11 cellular contexts compared by ENCODE assay signal in the genomic region with DNA sequence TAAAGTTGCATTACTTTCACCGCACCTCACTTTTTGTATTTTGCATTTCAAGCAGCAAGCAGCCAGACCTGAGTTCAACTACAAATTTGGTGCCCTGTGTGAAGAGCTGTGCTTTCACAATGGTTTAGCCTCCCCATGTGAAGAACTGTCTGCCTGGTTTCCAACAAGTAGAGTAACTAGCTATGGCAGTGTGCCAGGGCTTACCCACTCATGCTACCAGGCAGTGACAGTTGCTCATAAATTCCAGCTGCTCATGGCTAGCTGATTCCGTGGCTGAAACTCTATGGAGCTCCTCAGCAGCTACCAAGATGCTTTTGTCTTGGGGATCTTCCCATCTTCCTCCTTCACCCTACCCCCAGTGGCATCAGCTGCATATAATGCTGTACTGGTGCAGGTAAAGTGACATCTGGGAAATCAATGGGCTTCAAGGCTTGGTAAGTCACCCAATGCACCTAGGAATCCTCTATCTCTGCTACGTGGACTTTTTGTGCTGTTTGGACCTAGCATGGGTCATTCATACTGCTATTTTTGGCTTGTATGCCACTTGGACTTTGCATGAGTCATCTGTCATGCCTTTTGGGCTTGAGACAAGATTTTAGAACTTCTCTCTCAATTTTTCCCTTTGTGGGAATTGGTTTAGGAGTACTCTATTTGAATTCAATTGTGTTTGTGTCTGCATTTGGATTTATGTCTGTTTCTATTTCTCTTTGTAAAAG.
A peak's percentile ranks its signal among the peaks of the same experiment; 100 is the strongest.
DNase-seq lines count a peak whose midpoint lies in the region; ATAC-seq and TF ChIP-seq lines count a peak whose summit lies in the region.
"Had no signal": no experiment of that assay in that cellular context is flagged by ENCODE, and none has a peak within 500 bp of the region (broad histone marks: within the 10 kb centered on the region; RNA-seq: fewer than 3 reads in every experiment).

No MANE protein-coding gene starts in this region.

- no peak for TF ChIP-seq RAD21 in SK-N-SH (IDR thresholded peaks at IDR 0.05; ENCODE audit: low read length)

- H3K9me3 ChIP-seq in SK-N-SH (no peaks in the 10 kb centered on the region; the same call in 1 of the 2 replicates), testis (no peaks in the 10 kb centered on the region), colonic mucosa (no peaks in the 10 kb centered on the region), esophagus muscularis mucosa (peaks cover 0 to 8% (median 0%) of the 10 kb centered on the region in 4 donors)
- H3K9me3 ChIP-seq: A549 had no signal

- H3K9me2 ChIP-seq in SK-N-SH: no peaks in the 10 kb centered on the region

- ATAC-seq in GM21576 (IDR thresholded peaks at IDR 0.05; ENCODE audit: unreplicated experiment): no peak
- ATAC-seq: A549 had no signal

- H3K27ac ChIP-seq in SK-N-SH (ENCODE audit: low read depth in 2 of 2, low read length in 1 of 2) (no peak overlapping the region; a peak in 1 of 4 replicates), testis (no peak overlapping the region), colonic mucosa (no peak overlapping the region), esophagus muscularis mucosa (replicated peaks in 1 of 4) (no peak overlapping the region)
- H3K27ac ChIP-seq: A549, tibial nerve had no signal

- H3K79me2 ChIP-seq in SK-N-SH (ENCODE audit: insufficient read depth): 0 out of 2 replicates have a peak, but pooled peaks cover 5% of the 10 kb centered on the region

- TF ChIP-seq EP300 in SK-N-SH (IDR thresholded peaks at IDR 0.05; ENCODE audit: borderline replicate concordance in 1 of 2, low read depth in 1 of 2, low read length in 1 of 2) (no peak), esophagus muscularis mucosa (IDR thresholded peaks at IDR 0.05) (no peak)

- 47% methylated on average over 3 of the region's 3 CpGs for WGBS in SK-N-SH (ENCODE audit: low lambda C conversion rate)
- WGBS in testis, 2 donors: 43 to 65% methylated on average over 3 of the region's 3 CpGs
- WGBS in esophagus muscularis mucosa: 63% methylated on average over 3 of the region's 3 CpGs

- POLR2A ChIA-PET in SK-N-SH (lab: Yijun Ruan, JAX): no interaction called here

- TF ChIP-seq POLR2A in testis (IDR thresholded peaks at IDR 0.05) (no peak), esophagus muscularis mucosa (IDR thresholded peaks at IDR 0.05; ENCODE audit: low read depth) (no peak)

- H3K4me1 ChIP-seq in SK-N-SH (ENCODE audit: control insufficient read depth in 1 of 2, insufficient read depth in 2 of 2, low read depth in 1 of 2, low read length in 1 of 2) (no peaks in the 10 kb centered on the region; a peak in 1 of 4 replicates), testis (peaks cover 13% of the 10 kb centered on the region), colonic mucosa (no peaks in the 10 kb centered on the region), esophagus muscularis mucosa (no peaks in the 10 kb centered on the region)
- H3K4me1 ChIP-seq: A549, tibial nerve had no signal

- no peaks in the 10 kb centered on the region for H3K27me3 ChIP-seq in SK-N-SH (ENCODE audit: insufficient read depth)
- H3K27me3 ChIP-seq in testis: no peaks in the 10 kb centered on the region
- H3K27me3 ChIP-seq in colonic mucosa: no peaks in the 10 kb centered on the region
- H3K27me3 ChIP-seq in esophagus muscularis mucosa: no peaks in the 10 kb centered on the region
- H3K27me3 ChIP-seq: tibial nerve had no signal

- TF ChIP-seq CTCF in SK-N-SH (IDR thresholded peaks at IDR 0.05) (no peak), foreskin fibroblast (IDR thresholded peaks at IDR 0.05; ENCODE audit: low read depth, low read length) (no peak), testis (IDR thresholded peaks at IDR 0.05) (no peak), colonic mucosa (IDR thresholded peaks at IDR 0.05) (no peak), esophagus muscularis mucosa (IDR thresholded peaks at IDR 0.05) (no peak)

- H3K4me2 ChIP-seq in SK-N-SH: no peak overlapping the region
- H3K4me2 ChIP-seq: A549 had no signal

- CTCF ChIA-PET in SK-N-SH (lab: Yijun Ruan, JAX): no interaction called here

- H3K4me3 ChIP-seq in SK-N-SH (ENCODE audit: low read depth in 2 of 2, low read length in 1 of 2): no peak overlapping the region
- no peak overlapping the region for H3K4me3 ChIP-seq in foreskin fibroblast (ENCODE audit: low read depth in 1 of 2, low read length in 2 of 2)
- H3K4me3 ChIP-seq in testis: no peak overlapping the region
- H3K4me3 ChIP-seq in colonic mucosa: no peak overlapping the region
- H3K4me3 ChIP-seq in esophagus muscularis mucosa: no peak overlapping the region
- H3K4me3 ChIP-seq: A549, tibial nerve had no signal

- peak; percentile 38 for DNase-seq in NCI-H2171 treated with DMSO at 0.1 percent for 48 hours (lab: John Stamatoyannopoulos, UW)
- no peak for DNase-seq in NCI-H2171 (lab: John Stamatoyannopoulos, UW)
- no peak for DNase-seq in SK-N-SH
- DNase-seq in foreskin fibroblast: peak; percentile 20 to 41
- peak; percentile 24 for DNase-seq in testis
- no peak for DNase-seq in colonic mucosa
- DNase-seq in esophagus muscularis mucosa (ENCODE audit: extremely low spot score): no peak
- DNase-seq: NCI-H1092 had no signal

- H3F3A ChIP-seq in SK-N-SH (replicated peaks; ENCODE audit: insufficient read depth): no peaks in the 10 kb centered on the region

- no peak overlapping the region for H3K9ac ChIP-seq in SK-N-SH
- no peak overlapping the region for H3K9ac ChIP-seq in colonic mucosa (ENCODE audit: low read depth in 2 of 2, low read length in 2 of 2)

- peaks cover 0 to 10% of the 10 kb centered on the region in 2 experiments for H3K36me3 ChIP-seq in SK-N-SH (replicated peaks in 1 of 2; ENCODE audit: control insufficient read depth in 1 of 2, insufficient read depth in 2 of 2, low read length in 1 of 2)
- no peaks in the 10 kb centered on the region for H3K36me3 ChIP-seq in testis (ENCODE audit: low read depth, missing control alignments)
- no peaks in the 10 kb centered on the region for H3K36me3 ChIP-seq in colonic mucosa
- H3K36me3 ChIP-seq in esophagus muscularis mucosa: no peaks in the 10 kb centered on the region
- H3K36me3 ChIP-seq: tibial nerve had no signal

- intact Hi-C loops in testis (cut with DNase I; ENCODE audit: low total_unique reads) (no loop called here), colonic mucosa (cut with DNase I) (no loop called here), esophagus muscularis mucosa (cut with DNase I) (no loop called here)

- no peaks in the 10 kb centered on the region for H4K20me1 ChIP-seq in SK-N-SH (ENCODE audit: insufficient read depth)

- no peak overlapping the region for H2AFZ ChIP-seq in SK-N-SH (ENCODE audit: low read depth)

TF ChIP-seq in SK-N-SH, 30 proteins besides CTCF, POLR2A, EP300 and RAD21:
- TF ChIP-seq FOSL2 (IDR thresholded peaks at IDR 0.05; ENCODE audit: borderline replicate concordance, low read depth): no peak
- TF ChIP-seq, protein P1, sequence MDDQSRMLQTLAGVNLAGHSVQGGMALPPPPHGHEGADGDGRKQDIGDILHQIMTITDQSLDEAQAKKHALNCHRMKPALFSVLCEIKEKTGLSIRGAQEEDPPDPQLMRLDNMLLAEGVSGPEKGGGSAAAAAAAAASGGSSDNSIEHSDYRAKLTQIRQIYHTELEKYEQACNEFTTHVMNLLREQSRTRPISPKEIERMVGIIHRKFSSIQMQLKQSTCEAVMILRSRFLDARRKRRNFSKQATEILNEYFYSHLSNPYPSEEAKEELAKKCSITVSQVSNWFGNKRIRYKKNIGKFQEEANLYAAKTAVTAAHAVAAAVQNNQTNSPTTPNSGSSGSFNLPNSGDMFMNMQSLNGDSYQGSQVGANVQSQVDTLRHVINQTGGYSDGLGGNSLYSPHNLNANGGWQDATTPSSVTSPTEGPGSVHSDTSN (IDR thresholded peaks at IDR 0.05): peak; percentile 47
- TF ChIP-seq, protein P2, sequence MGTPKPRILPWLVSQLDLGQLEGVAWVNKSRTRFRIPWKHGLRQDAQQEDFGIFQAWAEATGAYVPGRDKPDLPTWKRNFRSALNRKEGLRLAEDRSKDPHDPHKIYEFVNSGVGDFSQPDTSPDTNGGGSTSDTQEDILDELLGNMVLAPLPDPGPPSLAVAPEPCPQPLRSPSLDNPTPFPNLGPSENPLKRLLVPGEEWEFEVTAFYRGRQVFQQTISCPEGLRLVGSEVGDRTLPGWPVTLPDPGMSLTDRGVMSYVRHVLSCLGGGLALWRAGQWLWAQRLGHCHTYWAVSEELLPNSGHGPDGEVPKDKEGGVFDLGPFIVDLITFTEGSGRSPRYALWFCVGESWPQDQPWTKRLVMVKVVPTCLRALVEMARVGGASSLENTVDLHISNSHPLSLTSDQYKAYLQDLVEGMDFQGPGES (IDR thresholded peaks at IDR 0.05; ENCODE audit: low read depth, low read length): no peak
- TF ChIP-seq SMC3 (IDR thresholded peaks at IDR 0.05; ENCODE audit: low read depth, low read length): no peak
- no peak for TF ChIP-seq ELF1 (IDR thresholded peaks at IDR 0.05)
- TF ChIP-seq GATA2 (CRISPR knock-in tag; IDR thresholded peaks at IDR 0.05): no peak
- TF ChIP-seq NFIC (IDR thresholded peaks at IDR 0.05; ENCODE audit: borderline replicate concordance): peak; percentile 46
- 0 out of 2 replicates have a peak, but pooled peaks have one; percentile 26 for TF ChIP-seq MEF2A (IDR thresholded peaks at IDR 0.05; ENCODE audit: borderline replicate concordance, low read depth)
- TF ChIP-seq CHD2 (IDR thresholded peaks at IDR 0.05; ENCODE audit: low read length, partially characterized antibody): no peak
- TF ChIP-seq RCOR1 (IDR thresholded peaks at IDR 0.05; ENCODE audit: low read length): no peak
- no peak for TF ChIP-seq USF2 (IDR thresholded peaks at IDR 0.05; ENCODE audit: borderline replicate concordance, low read depth, low read length)
- TF ChIP-seq NRF1 (IDR thresholded peaks at IDR 0.05; ENCODE audit: low read depth, low read length): no peak
- no peak for TF ChIP-seq MXI1 (IDR thresholded peaks at IDR 0.05; ENCODE audit: low read depth, low read length)
- TF ChIP-seq TAF1 (IDR thresholded peaks at IDR 0.05; ENCODE audit: borderline replicate concordance, low read depth, low read length): no peak
- TF ChIP-seq POLR2AphosphoS5 (IDR thresholded peaks at IDR 0.05; ENCODE audit: low read depth, low read length): no peak
- TF ChIP-seq TCF12 (IDR thresholded peaks at IDR 0.05): no peak
- no peak for TF ChIP-seq YY1 (IDR thresholded peaks at IDR 0.05; ENCODE audit: low read depth)
- TF ChIP-seq RFX5 (IDR thresholded peaks at IDR 0.05; ENCODE audit: low read length): no peak
- no peak for TF ChIP-seq RXRA (IDR thresholded peaks at IDR 0.05; ENCODE audit: borderline replicate concordance, low read depth)

Comparison
In these comparisons a context has a peak if more than half of its experiments do, and no peak if none do; other contexts are left out.
1. DNase-seq: peak in NCI-H2171 treated with DMSO at 0.1 percent for 48 hours (single experiment), foreskin fibroblast (2 of 2) and testis (single experiment); none in NCI-H2171 (single experiment), SK-N-SH (single experiment), colonic mucosa (single experiment) and esophagus muscularis mucosa (single experiment).